22 cellular contexts compared by ENCODE assay signal in genomic region chr6:149346075-149346474, GRCh38. TPM values are rescaled to one million over a fixed set of nuclear protein-coding genes. Genes with fewer than 3 reads are reported as not detected.
"Had no signal": no experiment of that assay in that cellular context is flagged by ENCODE, and none has a peak within 500 bp of the region (broad histone marks: within the 10 kb centered on the region; RNA-seq: fewer than 3 reads in every experiment).

No MANE protein-coding gene starts in this region.

- H3K9me3 ChIP-seq: colonic mucosa, neutrophil, pancreas, sigmoid colon had no signal

- FAIRE-seq: islet of Langerhans, pancreas had no signal

- H3K4me3 Mint-ChIP-seq: natural killer cell treated with Interleukin-12 subunit alpha and Interleukin-12 subunit beta and Interleukin-15 and Interleukin-18, amount 100 ng/mL, for 72 hours; stimulated activated memory B cell treated with anti-CD40 and anti-IgM and Interleukin-4, amounts not matched to agents 10 μg/mL and 1 μg/mL and 100 μg/mL, for 72 hours had no signal

- H3K36me3 ChIP-seq: brain microvascular endothelial cell, colonic mucosa, pancreas, sigmoid colon had no signal

- H3K27me3 ChIP-seq: brain microvascular endothelial cell, colonic mucosa, neutrophil, pancreas, sigmoid colon had no signal

- H3K9me3 Mint-ChIP-seq: natural killer cell treated with Interleukin-12 subunit alpha and Interleukin-12 subunit beta and Interleukin-15 and Interleukin-18, amount 100 ng/mL, for 72 hours; stimulated activated memory B cell treated with anti-CD40 and anti-IgM and Interleukin-4, amounts not matched to agents 10 μg/mL and 1 μg/mL and 100 μg/mL, for 72 hours had no signal

- H3K27ac Mint-ChIP-seq: natural killer cell treated with Interleukin-12 subunit alpha and Interleukin-12 subunit beta and Interleukin-15 and Interleukin-18, amount 100 ng/mL, for 72 hours; stimulated activated memory B cell treated with anti-CD40 and anti-IgM and Interleukin-4, amounts not matched to agents 10 μg/mL and 1 μg/mL and 100 μg/mL, for 72 hours had no signal

- H3K27me3 Mint-ChIP-seq: natural killer cell treated with Interleukin-12 subunit alpha and Interleukin-12 subunit beta and Interleukin-15 and Interleukin-18, amount 100 ng/mL, for 72 hours; stimulated activated memory B cell treated with anti-CD40 and anti-IgM and Interleukin-4, amounts not matched to agents 10 μg/mL and 1 μg/mL and 100 μg/mL, for 72 hours had no signal

- H3K27ac ChIP-seq: brain microvascular endothelial cell, colonic mucosa, neutrophil, pancreas, sigmoid colon had no signal

- DNase-seq: activated gamma-delta T cell treated with Interleukin-2 at 50 U/mL for 16 hours; aorta; brain microvascular endothelial cell; central memory CD4-positive, alpha-beta T cell; colonic mucosa; foreskin melanocyte; glutamatergic neuron; hippocampal formation; left cardiac atrium; mesendoderm; pancreas; sigmoid colon; stimulated activated CD4-positive, alpha-beta T cell treated with anti-CD3 and anti-CD28 coated beads, Interleukin-4, amount 100 ng/mL, for 24 hours; SW 1271 had no signal

- ATAC-seq: activated CD4-positive, CD25-positive, alpha-beta regulatory T cell treated with anti-CD3 and anti-CD28 coated beads, Interleukin-2, amount 50 U/mL, for 24 hours; left cardiac atrium; natural killer cell treated with Interleukin-12 subunit alpha and Interleukin-12 subunit beta and Interleukin-15 and Interleukin-18, amount 100 ng/mL, for 72 hours; pancreas; stimulated activated memory B cell treated with anti-CD40 and anti-IgM and Interleukin-4, amounts not matched to agents 10 μg/mL and 1 μg/mL and 100 μg/mL, for 72 hours had no signal

- H3K4me3 ChIP-seq: colonic mucosa, pancreas, sigmoid colon had no signal

- H3K4me1 ChIP-seq: colonic mucosa had no signal

RNA-seq across cellular contexts. Expression of gene SUMO4, which starts 54.0 kb away (rescaled TPM):
- total RNA-seq: epithelial cell of proximal tubule, SK-MEL-5 had no signal
- polyA plus RNA-seq: urinary bladder had no signal
